13 cellular contexts compared by ENCODE assay signal in genomic region chr15:47756872-47757271, GRCh38. TPM values are rescaled to one million over a fixed set of nuclear protein-coding genes. Genes with fewer than 3 reads are reported as not detected.
DNase-seq lines count a peak whose midpoint lies in the region; ATAC-seq, FAIRE-seq and TF ChIP-seq lines count a peak whose summit lies in the region.
"Had no signal": no experiment of that assay in that cellular context is flagged by ENCODE, and none has a peak within 500 bp of the region (broad histone marks: within the 10 kb centered on the region; RNA-seq: fewer than 3 reads in every experiment).

No MANE protein-coding gene starts in this region.

- H4K8ac ChIP-seq in H9 (replicated peaks; ENCODE audit: insufficient read length, low read depth, low read length), result no peak overlapping the region

- H3K27ac ChIP-seq in H9 (ENCODE audit: insufficient read length, low read depth, low read length) (no peak overlapping the region), kidney (ENCODE audit: low read depth in 2 of 2, low read length in 2 of 2) (no peak overlapping the region)

- H3K4me1 ChIP-seq in H9 (ENCODE audit: insufficient read depth, low read length) (no peaks in the 10 kb centered on the region), kidney (ENCODE audit: control insufficient read depth in 1 of 2, insufficient read depth in 1 of 2, low read depth in 1 of 2, low read length in 2 of 2) (peaks cover 0 to 2% of the 10 kb centered on the region in 2 donors)

- H3K36me3 Mint-ChIP-seq in H9 (ENCODE audit: insufficient read depth in 1 of 3, low read depth in 3 of 3), result peaks cover 26 to 56% (median 35%) of the 10 kb centered on the region in 3 experiments; a peak in 6 of 7 replicates
- H3K36me3 Mint-ChIP-seq in activated CD8-positive, alpha-beta T cell treated with anti-CD3 and anti-CD28 coated beads, Interleukin-2, amount 10 ng/mL, durations not matched to agents 7 days and 5 days (ENCODE audit: low read depth), result no peaks in the 10 kb centered on the region

- H3K27ac Mint-ChIP-seq in H9, result peak overlapping the region in 2 of 3 experiments; percentile 44 to 69; a peak in 3 of 7 replicates
- no peak overlapping the region for H3K27ac Mint-ChIP-seq in activated CD8-positive, alpha-beta T cell treated with anti-CD3 and anti-CD28 coated beads, Interleukin-2, amount 10 ng/mL, durations not matched to agents 7 days and 5 days
- H3K27ac Mint-ChIP-seq: activated T-cell treated with anti-CD3 and anti-CD28 coated beads, Interleukin-2, amount 50 U/mL, for 24 hours; dendritic cell treated with granulocyte-macrophage colony-stimulating factor and Interleukin-4, amounts not matched to agents 40 ng/mL and 50 ng/mL, for 4 days; memory B cell; T-helper 1 cell treated with Interleukin-12 subunit alpha and Interleukin-12 subunit beta and Interleukin-4 antibody, amounts not matched to agents 30 μg/mL and 1 μg/mL, for 36 hours had no signal

- FAIRE-seq in kidney (lab: Jason Lieb, UNC), result no peak

- H2AFZ ChIP-seq in H9 (ENCODE audit: low read length), result no peak overlapping the region

- intact Hi-C loops in kidney (cut with DNase I), result no loop called here

- no peak overlapping the region for H3K18ac ChIP-seq in H9 (ENCODE audit: insufficient read length, low read depth, low read length)

- no peak overlapping the region for H3K9ac ChIP-seq in H9 (ENCODE audit: extremely low read depth, insufficient read length, low read length)
- H3K9ac ChIP-seq in kidney (ENCODE audit: low read length in 2 of 2), result no peak overlapping the region

- no peak overlapping the region for H3K14ac ChIP-seq in H9 (ENCODE audit: insufficient read depth, low read length)

- no peak overlapping the region for H3K4me2 ChIP-seq in H9 (ENCODE audit: insufficient read depth, insufficient read length, low read length)

- H4K91ac ChIP-seq in H9 (ENCODE audit: insufficient read length, low read depth, low read length), result no peak overlapping the region

- POLR2A ChIA-PET in activated CD8-positive, alpha-beta T cell treated with anti-CD3 and anti-CD28 coated beads, Interleukin-2, amount 10 ng/mL, durations not matched to agents 7 days and 5 days (lab: Charles Lee), result no interaction called here

- no peaks in the 10 kb centered on the region for H3K27me3 ChIP-seq in H9 (ENCODE audit: insufficient read depth, low read length)

- H3K4me3 ChIP-seq in skeletal muscle cell (ENCODE audit: low read depth, low read length) (no peak overlapping the region), kidney (ENCODE audit: low read length in 2 of 2) (no peak overlapping the region)

- TF ChIP-seq CTCF in H9 (conservative IDR thresholded peaks at IDR 0.05) (no peak), kidney (IDR thresholded peaks at IDR 0.05; ENCODE audit: borderline replicate concordance, extremely low read depth, insufficient read depth) (no peak)

- ATAC-seq in GM21447 (IDR thresholded peaks at IDR 0.05; ENCODE audit: unreplicated experiment), result no peak
- no peak for ATAC-seq in activated CD8-positive, alpha-beta T cell treated with anti-CD3 and anti-CD28 coated beads, Interleukin-2, amount 10 ng/mL, durations not matched to agents 7 days and 5 days

- H3K9me3 ChIP-seq in H9 (ENCODE audit: control insufficient read depth, low read depth, low read length) (peaks cover 4% of the 10 kb centered on the region), kidney (ENCODE audit: control insufficient read depth in 1 of 2, low read length in 2 of 2) (peaks cover 0 to 7% of the 10 kb centered on the region in 2 donors)

- peaks cover 21 to 25% of the 10 kb centered on the region in 2 experiments for H3K4me1 Mint-ChIP-seq in H9
- no peaks in the 10 kb centered on the region for H3K4me1 Mint-ChIP-seq in activated CD8-positive, alpha-beta T cell treated with anti-CD3 and anti-CD28 coated beads, Interleukin-2, amount 10 ng/mL, durations not matched to agents 7 days and 5 days (ENCODE audit: low read depth)
- H3K4me1 Mint-ChIP-seq: memory B cell had no signal

- H3K79me2 ChIP-seq in H9 (ENCODE audit: insufficient read depth, low read length), result no peaks in the 10 kb centered on the region

- H4K20me1 ChIP-seq in H9 (ENCODE audit: control insufficient read depth, insufficient read depth, insufficient read length), result no peaks in the 10 kb centered on the region

- no peaks in the 10 kb centered on the region for H3K79me1 ChIP-seq in H9 (ENCODE audit: insufficient read depth, low read depth, low read length, poor library complexity, severe bottlenecking)

- no peak overlapping the region for H3K56ac ChIP-seq in H9 (ENCODE audit: insufficient read length, low read depth, low read length)

- no peak overlapping the region for H4K5ac ChIP-seq in H9 (ENCODE audit: insufficient read length, low read depth, low read length)

- no peak overlapping the region for H3K23ac ChIP-seq in H9 (ENCODE audit: insufficient read length, low read depth, low read length)

- no peak overlapping the region for H2BK15ac ChIP-seq in H9 (ENCODE audit: low read depth, low read length)

- no peak overlapping the region for H3T11ph ChIP-seq in H9 (ENCODE audit: low read length)

- no peak overlapping the region for H2BK120ac ChIP-seq in H9 (ENCODE audit: low read depth, low read length, poor library complexity, severe bottlenecking)

- H2BK12ac ChIP-seq in H9 (ENCODE audit: insufficient read length, low read depth, low read length), result no peak overlapping the region

- no peak overlapping the region for H3K4me3 Mint-ChIP-seq in H9
- H3K4me3 Mint-ChIP-seq in activated CD8-positive, alpha-beta T cell treated with anti-CD3 and anti-CD28 coated beads, Interleukin-2, amount 10 ng/mL, durations not matched to agents 7 days and 5 days, result no peak overlapping the region
- H3K4me3 Mint-ChIP-seq: activated T-cell treated with anti-CD3 and anti-CD28 coated beads, Interleukin-2, amount 50 U/mL, for 24 hours; dendritic cell treated with granulocyte-macrophage colony-stimulating factor and Interleukin-4, amounts not matched to agents 40 ng/mL and 50 ng/mL, for 4 days; memory B cell; T-helper 1 cell treated with Interleukin-12 subunit alpha and Interleukin-12 subunit beta and Interleukin-4 antibody, amounts not matched to agents 30 μg/mL and 1 μg/mL, for 36 hours had no signal

- H2AK5ac ChIP-seq in H9 (ENCODE audit: insufficient read length, low read length), result no peak overlapping the region

- peaks cover 27 to 29% of the 10 kb centered on the region in 2 experiments for H3K9me3 Mint-ChIP-seq in H9
- H3K9me3 Mint-ChIP-seq in activated CD8-positive, alpha-beta T cell treated with anti-CD3 and anti-CD28 coated beads, Interleukin-2, amount 10 ng/mL, durations not matched to agents 7 days and 5 days (ENCODE audit: insufficient read depth), result no peaks in the 10 kb centered on the region

- WGBS in H9 (ENCODE audit: extremely low coverage, insufficient read length, low lambda C conversion rate), result no CpG with 5 or more reads among the region's 2 CpGs

- H2BK5ac ChIP-seq in H9 (ENCODE audit: insufficient read length, low read length), result no peak overlapping the region

- H3K36me3 ChIP-seq in kidney (ENCODE audit: control insufficient read depth in 1 of 2, insufficient read depth in 2 of 2, low read length in 2 of 2), result peaks cover 0 to 2% of the 10 kb centered on the region in 2 donors

- H3K27me3 Mint-ChIP-seq in H9 (ENCODE audit: low read depth), result peaks cover 4% of the 10 kb centered on the region; the same call in 1 of the 2 replicates
- no peaks in the 10 kb centered on the region for H3K27me3 Mint-ChIP-seq in activated CD8-positive, alpha-beta T cell treated with anti-CD3 and anti-CD28 coated beads, Interleukin-2, amount 10 ng/mL, durations not matched to agents 7 days and 5 days (ENCODE audit: low read depth)
- H3K27me3 Mint-ChIP-seq: activated T-cell treated with anti-CD3 and anti-CD28 coated beads, Interleukin-2, amount 50 U/mL, for 24 hours; dendritic cell treated with granulocyte-macrophage colony-stimulating factor and Interleukin-4, amounts not matched to agents 40 ng/mL and 50 ng/mL, for 4 days; memory B cell had no signal

- no peak overlapping the region for H2BK20ac ChIP-seq in H9 (ENCODE audit: low read depth, low read length, poor library complexity, severe bottlenecking)

- CTCF ChIA-PET in activated CD8-positive, alpha-beta T cell treated with anti-CD3 and anti-CD28 coated beads, Interleukin-2, amount 10 ng/mL, durations not matched to agents 7 days and 5 days (lab: Charles Lee), result no interaction called here

- no peaks in the 10 kb centered on the region for H3K23me2 ChIP-seq in H9 (ENCODE audit: insufficient read length, low read depth, low read length, poor library complexity, severe bottlenecking)

- no peak overlapping the region for H3K4ac ChIP-seq in H9 (ENCODE audit: low read depth, low read length)

- DNase-seq in H9 (no peak), SW 1271 (lab: John Stamatoyannopoulos, UW) (peak; percentile 26 to 53), foreskin melanocyte (peak; percentile 65), skeletal muscle cell (ENCODE audit: low read depth) (peak; percentile 80), NCI-H2171 (lab: John Stamatoyannopoulos, UW) (no peak), kidney (no peak)
- no peak for DNase-seq in activated CD8-positive, alpha-beta T cell treated with anti-CD3 and anti-CD28 coated beads, Interleukin-2, amount 10 ng/mL, durations not matched to agents 7 days and 5 days
- DNase-seq: activated T-cell treated with anti-CD3 and anti-CD28 coated beads, Interleukin-2, amount 50 U/mL, for 24 hours; NCI-H1436 had no signal

RNA-seq across cellular contexts. Expression of gene SEMA6D, which starts 39.6 kb away (rescaled TPM):
- total RNA-seq in H9 (2021) (15.8 TPM in 2 replicates), kidney (16.9 TPM)
- polyA plus RNA-seq in kidney (ENCODE audit: insufficient read depth, low read depth, low replicate concordance), result 12.9 TPM
- total RNA-seq in activated CD8-positive, alpha-beta T cell treated with anti-CD3 and anti-CD28 coated beads, Interleukin-2, amount 10 ng/mL, durations not matched to agents 7 days and 5 days, result not detected

Comparison
In these comparisons a context has a peak if more than half of its experiments do, and no peak if none do; other contexts are left out.
1. DNase-seq: peak in SW 1271 (2 of 2), foreskin melanocyte (single experiment) and skeletal muscle cell (single experiment); none in H9 (single experiment), NCI-H2171 (single experiment), kidney (single experiment) and activated CD8-positive, alpha-beta T cell treated with anti-CD3 and anti-CD28 coated beads, Interleukin-2, amount 10 ng/mL, durations not matched to agents 7 days and 5 days (single experiment).
2. RNA of gene SEMA6D, which starts 39.6 kb away (total RNA-seq): 16.9 TPM in kidney (single experiment) and 15.8 TPM in H9; not detected in activated CD8-positive, alpha-beta T cell treated with anti-CD3 and anti-CD28 coated beads, Interleukin-2, amount 10 ng/mL, durations not matched to agents 7 days and 5 days; every median in the first group is over 10 times any median in the second.